2 cellular contexts compared by ENCODE assay signal in the genomic region with DNA sequence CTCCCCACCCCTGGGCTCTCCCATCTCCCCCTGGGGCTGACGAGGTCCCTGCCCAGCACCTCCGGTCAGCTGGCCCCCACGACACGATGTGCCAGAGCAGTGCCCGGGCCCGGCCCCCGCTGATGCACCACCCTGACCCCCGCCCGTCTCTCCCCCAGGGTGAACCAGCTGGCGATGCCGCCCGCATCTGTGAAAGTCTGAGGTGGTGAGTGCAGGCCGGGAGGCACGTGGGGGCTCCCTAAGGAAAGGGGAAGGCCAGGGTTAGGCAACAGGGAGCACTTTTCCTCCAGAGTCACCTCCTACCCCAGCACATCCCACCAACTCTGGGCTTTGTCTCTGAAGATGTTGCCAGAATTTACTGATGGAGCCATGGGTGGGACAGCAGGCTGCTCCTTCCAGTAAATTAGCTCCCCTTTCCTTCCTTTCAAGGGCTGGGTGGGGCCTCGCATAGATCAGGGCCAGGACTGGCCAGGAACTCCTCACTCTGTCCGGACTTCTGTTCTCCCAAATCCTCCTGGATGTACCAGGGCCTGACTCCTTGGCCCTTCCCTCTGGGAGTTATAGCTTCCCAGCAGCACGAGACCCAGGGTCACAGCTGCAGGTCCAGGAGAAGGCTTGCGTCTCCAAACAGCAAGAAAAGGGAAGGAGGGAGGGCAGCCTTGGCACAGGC.
A peak's percentile ranks its signal among the peaks of the same experiment; 100 is the strongest.
TF ChIP-seq lines count a peak whose summit lies in the region.

No MANE protein-coding gene starts in this region.

TF ChIP-seq in HCT116, 20 proteins besides CTCF, POLR2A, EP300 and RAD21:
- TF ChIP-seq CBX3 (IDR thresholded peaks at IDR 0.05; ENCODE audit: low read depth) (no peak), CEBPB (IDR thresholded peaks at IDR 0.05; ENCODE audit: low read depth) (no peak), FOSL1 (IDR thresholded peaks at IDR 0.05; ENCODE audit: low read depth) (no peak), EZH2 (IDR thresholded peaks at IDR 0.05) (no peak), YY1 (IDR thresholded peaks at IDR 0.05; ENCODE audit: extremely low read depth, insufficient replicate concordance, low read depth, low read length) (no peak), EZH2phosphoT487 (IDR thresholded peaks at IDR 0.05; ENCODE audit: borderline replicate concordance) (no peak), ELF1 (IDR thresholded peaks at IDR 0.05; ENCODE audit: borderline replicate concordance, low read depth) (no peak), SRF (IDR thresholded peaks at IDR 0.05; ENCODE audit: low read depth) (no peak), TCF7L2 (IDR thresholded peaks at IDR 0.05; ENCODE audit: borderline replicate concordance, extremely low read depth, insufficient read depth, insufficient read length) (no peak), SIN3A (IDR thresholded peaks at IDR 0.05; ENCODE audit: low read depth) (no peak)
- TF ChIP-seq, protein P1, sequence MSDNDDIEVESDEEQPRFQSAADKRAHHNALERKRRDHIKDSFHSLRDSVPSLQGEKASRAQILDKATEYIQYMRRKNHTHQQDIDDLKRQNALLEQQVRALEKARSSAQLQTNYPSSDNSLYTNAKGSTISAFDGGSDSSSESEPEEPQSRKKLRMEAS (IDR thresholded peaks at IDR 0.05), result no peak
- TF ChIP-seq, protein P2, sequence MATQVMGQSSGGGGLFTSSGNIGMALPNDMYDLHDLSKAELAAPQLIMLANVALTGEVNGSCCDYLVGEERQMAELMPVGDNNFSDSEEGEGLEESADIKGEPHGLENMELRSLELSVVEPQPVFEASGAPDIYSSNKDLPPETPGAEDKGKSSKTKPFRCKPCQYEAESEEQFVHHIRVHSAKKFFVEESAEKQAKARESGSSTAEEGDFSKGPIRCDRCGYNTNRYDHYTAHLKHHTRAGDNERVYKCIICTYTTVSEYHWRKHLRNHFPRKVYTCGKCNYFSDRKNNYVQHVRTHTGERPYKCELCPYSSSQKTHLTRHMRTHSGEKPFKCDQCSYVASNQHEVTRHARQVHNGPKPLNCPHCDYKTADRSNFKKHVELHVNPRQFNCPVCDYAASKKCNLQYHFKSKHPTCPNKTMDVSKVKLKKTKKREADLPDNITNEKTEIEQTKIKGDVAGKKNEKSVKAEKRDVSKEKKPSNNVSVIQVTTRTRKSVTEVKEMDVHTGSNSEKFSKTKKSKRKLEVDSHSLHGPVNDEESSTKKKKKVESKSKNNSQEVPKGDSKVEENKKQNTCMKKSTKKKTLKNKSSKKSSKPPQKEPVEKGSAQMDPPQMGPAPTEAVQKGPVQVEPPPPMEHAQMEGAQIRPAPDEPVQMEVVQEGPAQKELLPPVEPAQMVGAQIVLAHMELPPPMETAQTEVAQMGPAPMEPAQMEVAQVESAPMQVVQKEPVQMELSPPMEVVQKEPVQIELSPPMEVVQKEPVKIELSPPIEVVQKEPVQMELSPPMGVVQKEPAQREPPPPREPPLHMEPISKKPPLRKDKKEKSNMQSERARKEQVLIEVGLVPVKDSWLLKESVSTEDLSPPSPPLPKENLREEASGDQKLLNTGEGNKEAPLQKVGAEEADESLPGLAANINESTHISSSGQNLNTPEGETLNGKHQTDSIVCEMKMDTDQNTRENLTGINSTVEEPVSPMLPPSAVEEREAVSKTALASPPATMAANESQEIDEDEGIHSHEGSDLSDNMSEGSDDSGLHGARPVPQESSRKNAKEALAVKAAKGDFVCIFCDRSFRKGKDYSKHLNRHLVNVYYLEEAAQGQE (IDR thresholded peaks at IDR 0.05; ENCODE audit: low read depth), result no peak

TF ChIP-seq in K562, 482 proteins besides CTCF, POLR2A, EP300 and RAD21:
- TF ChIP-seq, protein P3, sequence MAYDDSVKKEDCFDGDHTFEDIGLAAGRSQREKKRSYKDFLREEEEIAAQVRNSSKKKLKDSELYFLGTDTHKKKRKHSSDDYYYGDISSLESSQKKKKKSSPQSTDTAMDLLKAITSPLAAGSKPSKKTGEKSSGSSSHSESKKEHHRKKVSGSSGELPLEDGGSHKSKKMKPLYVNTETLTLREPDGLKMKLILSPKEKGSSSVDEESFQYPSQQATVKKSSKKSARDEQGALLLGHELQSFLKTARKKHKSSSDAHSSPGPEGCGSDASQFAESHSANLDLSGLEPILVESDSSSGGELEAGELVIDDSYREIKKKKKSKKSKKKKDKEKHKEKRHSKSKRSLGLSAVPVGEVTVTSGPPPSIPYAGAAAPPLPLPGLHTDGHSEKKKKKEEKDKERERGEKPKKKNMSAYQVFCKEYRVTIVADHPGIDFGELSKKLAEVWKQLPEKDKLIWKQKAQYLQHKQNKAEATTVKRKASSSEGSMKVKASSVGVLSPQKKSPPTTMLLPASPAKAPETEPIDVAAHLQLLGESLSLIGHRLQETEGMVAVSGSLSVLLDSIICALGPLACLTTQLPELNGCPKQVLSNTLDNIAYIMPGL (CRISPR knock-in tag; IDR thresholded peaks at IDR 0.05), result no peak
- TF ChIP-seq, protein P4, sequence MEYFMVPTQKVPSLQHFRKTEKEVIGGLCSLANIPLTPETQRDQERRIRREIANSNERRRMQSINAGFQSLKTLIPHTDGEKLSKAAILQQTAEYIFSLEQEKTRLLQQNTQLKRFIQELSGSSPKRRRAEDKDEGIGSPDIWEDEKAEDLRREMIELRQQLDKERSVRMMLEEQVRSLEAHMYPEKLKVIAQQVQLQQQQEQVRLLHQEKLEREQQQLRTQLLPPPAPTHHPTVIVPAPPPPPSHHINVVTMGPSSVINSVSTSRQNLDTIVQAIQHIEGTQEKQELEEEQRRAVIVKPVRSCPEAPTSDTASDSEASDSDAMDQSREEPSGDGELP (CRISPR knock-in tag; IDR thresholded peaks at IDR 0.05; ENCODE audit: borderline replicate concordance), result peak; percentile 2; the same call in 1 of the 2 replicates
